8 cellular contexts compared by ENCODE assay signal in genomic region chr6:166097914-166098522, GRCh38.
A peak's percentile ranks its signal among the peaks of the same experiment; 100 is the strongest.
DNase-seq lines count a peak whose midpoint lies in the region; ATAC-seq and TF ChIP-seq lines count a peak whose summit lies in the region.

No MANE protein-coding gene starts in this region.

- no peaks in the 10 kb centered on the region for H3K9me2 ChIP-seq in PC-3 (replicated peaks; ENCODE audit: low read length)

- DNase-seq in DMS 273 (lab: John Stamatoyannopoulos, UW; ENCODE audit: unreplicated experiment) (peak; percentile 58), DMS 273 treated with DMSO at 0.1 percent for 48 hours (lab: John Stamatoyannopoulos, UW) (no peak), PC-3 (peak; percentile 46), head of caudate nucleus (peak; percentile 53 to 88 (median 76)), osteoblast (ENCODE audit: insufficient read length, low spot score, missing footprints) (peak; percentile 70), transverse colon (peak; percentile 69)
- DNase-seq in activated naive CD4-positive, alpha-beta T cell treated with Interleukin-2 at 50 U/mL for 16 hours: peak; percentile 60

- ATAC-seq in HG02852 (IDR thresholded peaks at IDR 0.05; ENCODE audit: unreplicated experiment): peak; percentile 95
- no peak for ATAC-seq in PC-3

- TF ChIP-seq CTCF in PC-3 (conservative IDR thresholded peaks at IDR 0.05; ENCODE audit: low read depth, low read length) (peak; percentile 72), osteoblast (IDR thresholded peaks at IDR 0.05; ENCODE audit: extremely low read depth, low read depth, low read length) (peak; percentile 93), transverse colon (IDR thresholded peaks at IDR 0.05) (peak; percentile 74 to 91 (median 86))

- BruUV-seq in PC-3 (replicated peaks; lab: Mats Ljungman, UMichigan): no TSS peak

- 37% methylated on average over 19 of the region's 19 CpGs; no CpG with 5 or more reads in 1 of the 2 donors for WGBS in transverse colon (ENCODE audit: low coverage in 1 of 2), 2 donors

- no peak overlapping the region for H3K9ac ChIP-seq in PC-3 (ENCODE audit: low read length)

- CTCF ChIA-PET in PC-3 (lab: Charles Lee): no interaction called here

- no peak for TF ChIP-seq POLR2A in transverse colon (IDR thresholded peaks at IDR 0.05)

- H2AFZ ChIP-seq in PC-3 (ENCODE audit: low read length) (no peak overlapping the region), osteoblast (ENCODE audit: low read length) (peak overlapping the region; percentile 83)

- POLR2A ChIA-PET in PC-3 (lab: Charles Lee; ENCODE audit: unreplicated experiment): no interaction called here

- H3K4me3 ChIP-seq in PC-3 (ENCODE audit: low read length) (no peak overlapping the region), osteoblast (ENCODE audit: insufficient read depth, low read length) (peak overlapping the region; percentile 64), transverse colon (peak overlapping the region in 3 of 4 donors; percentile 16 to 47 (median 30))

- TF ChIP-seq EP300 in transverse colon (IDR thresholded peaks at IDR 0.05; ENCODE audit: low read depth): no peak

- H3K4me1 ChIP-seq in PC-3 (ENCODE audit: insufficient read depth, low read length): no peaks in the 10 kb centered on the region
- no peaks in the 10 kb centered on the region for H3K4me1 ChIP-seq in osteoblast (ENCODE audit: insufficient read depth, low read length)
- no peaks in the 10 kb centered on the region for H3K4me1 ChIP-seq in transverse colon

- H3K4me2 ChIP-seq in PC-3 (ENCODE audit: low read length) (no peak overlapping the region), osteoblast (ENCODE audit: insufficient read depth, low read length) (peak overlapping the region; percentile 88)

- H3K27me3 ChIP-seq in PC-3 (ENCODE audit: low read length) (no peaks in the 10 kb centered on the region), osteoblast (ENCODE audit: insufficient read depth, low read length) (peaks cover 3% of the 10 kb centered on the region), transverse colon (no peaks in the 10 kb centered on the region)

- H3K36me3 ChIP-seq in PC-3 (ENCODE audit: low read depth, low read length): no peaks in the 10 kb centered on the region
- H3K36me3 ChIP-seq in osteoblast (ENCODE audit: insufficient read depth, low read length): no peaks in the 10 kb centered on the region
- H3K36me3 ChIP-seq in transverse colon: no peaks in the 10 kb centered on the region

- in situ Hi-C loops in transverse colon (cut with MboI; ENCODE audit: low pct_ligation_motif_present in 1 of 4, low pct_unique_long_range_greater_than_20kb in 1 of 4, low sequenced_read_pairs in 3 of 4): loop anchor here in 3 of 4 donors (5.0 kb wide), 2 partner anchors 211 to 216 kb away; no protein-coding TSS in a partner anchor

- intact Hi-C loops in PC-3 (cut with micrococcal nuclease): no loop called here
- intact Hi-C loops in head of caudate nucleus (cut with DNase I): no loop called here
- intact Hi-C loops in transverse colon (cut with DNase I; ENCODE audit: low total_unique reads): loop anchor here (2.0 kb wide), 1 partner anchor 207 kb away; no protein-coding TSS in a partner anchor

- no peaks in the 10 kb centered on the region for H3F3A ChIP-seq in PC-3 (ENCODE audit: low read length, unreplicated experiment)

- no peaks in the 10 kb centered on the region for H3K79me2 ChIP-seq in PC-3 (ENCODE audit: low read length)
- no peaks in the 10 kb centered on the region for H3K79me2 ChIP-seq in osteoblast (ENCODE audit: insufficient read depth, low read length)

- H3K27ac ChIP-seq in PC-3 (ENCODE audit: low read length) (no peak overlapping the region), osteoblast (ENCODE audit: low read depth, low read length) (peak overlapping the region; percentile 66), transverse colon (peak overlapping the region in 2 of 4 donors; percentile 15 to 44)

- H4K20me1 ChIP-seq in PC-3 (ENCODE audit: low read length) (no peaks in the 10 kb centered on the region), osteoblast (ENCODE audit: insufficient read depth, low read length) (no peaks in the 10 kb centered on the region)

- no peaks in the 10 kb centered on the region for H3K9me3 ChIP-seq in PC-3 (ENCODE audit: low read length)
- H3K9me3 ChIP-seq in osteoblast (ENCODE audit: low read depth, low read length): peaks cover 8% of the 10 kb centered on the region
- no peaks in the 10 kb centered on the region for H3K9me3 ChIP-seq in transverse colon
